Comparison of ENCODE assay signal across 9 cellular contexts in genomic region chr5:37902323-37902722, GRCh38.
"Had no signal": no experiment of that assay in that cellular context is flagged by ENCODE, and none has a peak within 500 bp of the region (broad histone marks: within the 10 kb centered on the region; RNA-seq: fewer than 3 reads in every experiment).

No MANE protein-coding gene starts in this region.

- ATAC-seq: GM23338, HCT116 had no signal

- H3K36me3 ChIP-seq: HAP-1 had no signal

- H3K9me3 Mint-ChIP-seq: HFFc6 had no signal

- H3K9me3 ChIP-seq: HAP-1 had no signal

- H3K4me1 Mint-ChIP-seq: GM23338, H9 had no signal

- H3K4me1 ChIP-seq: HAP-1 had no signal

- DNase-seq: GM23248, GOT3, H7, H9, HCEC 1CT, HFFc6 had no signal

- H3K4me3 Mint-ChIP-seq: GM23338, H9, HFFc6 had no signal

- H3K27ac ChIP-seq: GM23248 had no signal

- H3K27ac Mint-ChIP-seq: GM23338, HFFc6 had no signal

- H3K4me3 ChIP-seq: GM23248, GM23338, HAP-1 had no signal
